In the genomic region with DNA sequence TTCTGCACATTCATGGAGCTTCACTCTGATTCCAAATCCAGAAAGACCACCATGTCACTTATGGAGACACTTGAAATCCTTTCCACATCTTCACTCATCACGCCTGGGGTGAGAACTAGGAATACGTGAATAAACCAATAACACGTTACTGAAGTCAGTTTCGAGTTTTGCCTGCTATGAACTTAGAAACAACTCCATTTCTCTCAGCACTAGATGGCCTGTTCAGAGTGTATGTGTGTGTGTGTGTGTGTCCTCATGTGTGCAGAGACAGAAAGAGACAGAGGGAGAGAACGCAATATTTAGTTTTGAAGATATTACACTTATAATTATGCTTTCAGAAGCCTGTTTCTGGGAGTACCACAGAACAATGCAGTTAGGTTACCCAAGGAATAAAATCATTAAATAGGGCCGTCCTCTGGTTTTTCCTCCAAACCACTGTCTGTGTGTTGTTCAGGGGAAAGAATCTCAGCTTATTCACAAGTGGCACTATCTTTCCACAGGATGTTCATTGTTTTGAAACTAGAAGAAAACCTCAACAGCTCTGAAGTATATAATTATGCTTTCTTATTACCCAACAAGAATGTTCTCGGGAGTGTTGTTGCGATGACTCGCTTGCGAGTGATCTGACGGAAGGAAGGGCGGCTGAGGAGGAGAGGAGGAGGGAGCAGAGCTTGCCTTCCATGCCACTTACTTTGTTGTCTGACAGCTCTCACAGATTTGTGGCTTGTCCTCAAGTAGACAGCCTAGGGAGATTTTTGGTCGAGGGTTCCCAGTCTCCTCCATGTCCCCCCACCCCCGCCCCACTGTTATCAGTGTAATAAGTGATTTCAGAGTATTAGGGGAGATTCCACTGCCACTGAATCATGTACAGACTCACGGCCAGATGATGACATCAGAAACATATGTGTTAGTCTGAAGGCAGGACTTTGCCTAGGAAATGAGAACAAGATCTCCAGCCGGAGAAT, we compare ENCODE assay signal across 8 cellular contexts.
DNase-seq lines count a peak whose midpoint lies in the region; ATAC-seq and TF ChIP-seq lines count a peak whose summit lies in the region.

No MANE protein-coding gene starts in this region.

- peak; percentile 83 to 86 for ATAC-seq in activated T-cell treated with anti-CD3 and anti-CD28 coated beads, Interleukin-2, amount 50 U/mL, for 72 hours (replicated peaks in 1 of 2)
- ATAC-seq in GM18907 (IDR thresholded peaks at IDR 0.05; ENCODE audit: unreplicated experiment): no peak

- TF ChIP-seq CTCF in AG10803 (conservative IDR thresholded peaks at IDR 0.05; ENCODE audit: low read length) (no peak), foreskin fibroblast (IDR thresholded peaks at IDR 0.05; ENCODE audit: low read depth, low read length) (no peak)

- peak overlapping the region; percentile 74 for H3K4me2 ChIP-seq in skeletal muscle satellite cell (ENCODE audit: low read length)

- peaks cover 0 to 3% of the 10 kb centered on the region in 2 donors for H3K36me3 Mint-ChIP-seq in activated T-cell treated with anti-CD3 and anti-CD28 coated beads, Interleukin-2, amount 50 U/mL, for 72 hours (ENCODE audit: insufficient read depth in 2 of 2)

- H3K27me3 ChIP-seq in NT2/D1 (ENCODE audit: insufficient read depth, insufficient read length) (no peaks in the 10 kb centered on the region), skeletal muscle satellite cell (ENCODE audit: control insufficient read depth, insufficient read depth, low read length) (no peaks in the 10 kb centered on the region)

- no peaks in the 10 kb centered on the region for H3K36me3 ChIP-seq in NT2/D1 (ENCODE audit: insufficient read depth, insufficient read length, low read length)
- H3K36me3 ChIP-seq in skeletal muscle satellite cell (ENCODE audit: insufficient read depth, low read length): no peaks in the 10 kb centered on the region

- H3K4me3 Mint-ChIP-seq in activated T-cell treated with anti-CD3 and anti-CD28 coated beads, Interleukin-2, amount 50 U/mL, for 72 hours: peak overlapping the region; percentile 56 to 67

- H3K27me3 Mint-ChIP-seq in activated T-cell treated with anti-CD3 and anti-CD28 coated beads, Interleukin-2, amount 50 U/mL, for 72 hours (ENCODE audit: low read depth): no peaks in the 10 kb centered on the region

- DNase-seq in AG10803 (ENCODE audit: low read depth): peak; percentile 98
- DNase-seq in NT2/D1 (ENCODE audit: low read depth, low spot score): peak; percentile 9
- peak; percentile 65 to 78 for DNase-seq in activated T-cell treated with anti-CD3 and anti-CD28 coated beads, Interleukin-2, amount 50 U/mL, for 72 hours
- peak; percentile 91 to 95 for DNase-seq in foreskin fibroblast
- no peak for DNase-seq in epidermal melanocyte (ENCODE audit: insufficient read length, low spot score)
- no peak for DNase-seq in NCI-H526 treated with DMSO at 0.1 percent for 48 hours (lab: John Stamatoyannopoulos, UW)

- H3K27ac Mint-ChIP-seq in activated T-cell treated with anti-CD3 and anti-CD28 coated beads, Interleukin-2, amount 50 U/mL, for 72 hours: peak overlapping the region; percentile 26

- H3K9ac ChIP-seq in NT2/D1 (ENCODE audit: insufficient read length, low read depth) (no peak overlapping the region), skeletal muscle satellite cell (ENCODE audit: low read depth, low read length) (peak overlapping the region; percentile 87)

- peaks cover 75% of the 10 kb centered on the region for H3K4me1 Mint-ChIP-seq in activated T-cell treated with anti-CD3 and anti-CD28 coated beads, Interleukin-2, amount 50 U/mL, for 72 hours (ENCODE audit: low read depth)

- H3K9me3 Mint-ChIP-seq in activated T-cell treated with anti-CD3 and anti-CD28 coated beads, Interleukin-2, amount 50 U/mL, for 72 hours: no peaks in the 10 kb centered on the region

- no peaks in the 10 kb centered on the region for H3K4me1 ChIP-seq in NT2/D1 (ENCODE audit: insufficient read depth, insufficient read length)
- H3K4me1 ChIP-seq in skeletal muscle satellite cell (ENCODE audit: control insufficient read depth, insufficient read depth, low read length): peaks cover 36% of the 10 kb centered on the region

- peak overlapping the region; percentile 40 for H3K4me3 ChIP-seq in AG10803 (ENCODE audit: low read length)
- no peak overlapping the region for H3K4me3 ChIP-seq in NT2/D1 (ENCODE audit: insufficient read length, low read depth)
- peak overlapping the region; percentile 31 to 45 for H3K4me3 ChIP-seq in foreskin fibroblast (ENCODE audit: low read depth in 1 of 2, low read length in 2 of 2)
- H3K4me3 ChIP-seq in skeletal muscle satellite cell (ENCODE audit: low read length): peak overlapping the region; percentile 53

- H3K9me3 ChIP-seq in NT2/D1 (ENCODE audit: insufficient read depth, low read length) (no peaks in the 10 kb centered on the region), skeletal muscle satellite cell (replicated peaks; ENCODE audit: low read length) (no peaks in the 10 kb centered on the region)

Comparison
In these comparisons a context has a peak if more than half of its experiments do, and no peak if none do; other contexts are left out.
1. DNase-seq: peak in AG10803 (single experiment), NT2/D1 (single experiment), activated T-cell treated with anti-CD3 and anti-CD28 coated beads, Interleukin-2, amount 50 U/mL, for 72 hours (2 of 2) and foreskin fibroblast (2 of 2); none in epidermal melanocyte (single experiment) and NCI-H526 treated with DMSO at 0.1 percent for 48 hours (single experiment).